Comparison of ENCODE assay signal across 11 cellular contexts in genomic region chr19:46299695-46300094, GRCh38. TPM values are rescaled to one million over a fixed set of nuclear protein-coding genes. Genes with fewer than 3 reads are reported as not detected.
A peak's percentile ranks its signal among the peaks of the same experiment; 100 is the strongest.
DNase-seq lines count a peak whose midpoint lies in the region; ATAC-seq and TF ChIP-seq lines count a peak whose summit lies in the region.
"Had no signal": no experiment of that assay in that cellular context is flagged by ENCODE, and none has a peak within 500 bp of the region (broad histone marks: within the 10 kb centered on the region; RNA-seq: fewer than 3 reads in every experiment).

No MANE protein-coding gene starts in this region.

- no peak for ATAC-seq in body of pancreas
- no peak for ATAC-seq in gastrocnemius medialis
- ATAC-seq in HG03108 (IDR thresholded peaks at IDR 0.05; ENCODE audit: unreplicated experiment), result no peak
- ATAC-seq: activated CD8-positive, alpha-beta memory T cell treated with anti-CD3 and anti-CD28 coated beads, Interleukin-2, amount 10 ng/mL, durations not matched to agents 7 days and 5 days had no signal

- intact Hi-C loops in body of pancreas (cut with DNase I), result no loop called here
- intact Hi-C loops in gastrocnemius medialis (cut with DNase I; ENCODE audit: low total_unique reads), result loop anchor here (2.0 kb wide), 1 partner anchor 47 kb away; the partner anchor contains the start of gene PPP5C

- peaks cover 56% of the 10 kb centered on the region for H3K4me1 ChIP-seq in body of pancreas
- peaks cover 14 to 17% of the 10 kb centered on the region in 2 donors for H3K4me1 ChIP-seq in gastrocnemius medialis

- no peaks in the 10 kb centered on the region for H3K36me3 ChIP-seq in body of pancreas (replicated peaks in 1 of 2; ENCODE audit: insufficient read depth in 1 of 2, low read depth in 2 of 2)
- H3K36me3 ChIP-seq in gastrocnemius medialis, result no peaks in the 10 kb centered on the region
- H3K36me3 ChIP-seq: BLaER1 treated with 17β-estradiol and CSF1 and Interleukin-3, amounts not matched to agents 10 nM and 100 nM had no signal

- H3K27ac ChIP-seq in body of pancreas, result peak overlapping the region; percentile 70 to 90 (median 84)
- H3K27ac ChIP-seq in gastrocnemius medialis, result peak overlapping the region; percentile 77 to 89 (median 84)
- H3K27ac ChIP-seq: BLaER1 treated with 17β-estradiol and CSF1 and Interleukin-3, amounts not matched to agents 10 nM and 100 nM had no signal

- H3K4me3 ChIP-seq in body of pancreas (no peak overlapping the region), gastrocnemius medialis (peak overlapping the region; percentile 54 to 63 (median 60))
- H3K4me3 ChIP-seq: BLaER1 treated with 17β-estradiol and CSF1 and Interleukin-3, amounts not matched to agents 10 nM and 100 nM had no signal

- H3K27me3 ChIP-seq in body of pancreas, result no peaks in the 10 kb centered on the region
- peaks cover 8 to 22% (median 21%) of the 10 kb centered on the region in 3 donors for H3K27me3 ChIP-seq in gastrocnemius medialis
- H3K27me3 ChIP-seq: BLaER1 treated with 17β-estradiol and CSF1 and Interleukin-3, amounts not matched to agents 10 nM and 100 nM had no signal

- no peak for TF ChIP-seq CTCF in body of pancreas (IDR thresholded peaks at IDR 0.05)
- TF ChIP-seq CTCF in gastrocnemius medialis (IDR thresholded peaks at IDR 0.05 in 4 of 5, conservative IDR thresholded peaks at IDR 0.05 in 1 of 5), result no peak

- 46 to 57% methylated on average over 7 of the region's 7 CpGs for WGBS in body of pancreas, 2 donors

- no peaks in the 10 kb centered on the region for H3K9me3 ChIP-seq in body of pancreas
- H3K9me3 ChIP-seq in gastrocnemius medialis, result no peaks in the 10 kb centered on the region

- DNase-seq in ACHN (peak; percentile 13), body of pancreas (no peak), iris pigment epithelial cell (ENCODE audit: low read depth) (peak; percentile 21), gastrocnemius medialis (no peak), DMS53 (lab: John Stamatoyannopoulos, UW) (no peak), A172 (ENCODE audit: low spot score) (no peak)
- no peak for DNase-seq in NK-92 treated with Interleukin-12 subunit alpha and Interleukin-12 subunit beta, amount 100 ng/mL, for 24 hours (lab: John Stamatoyannopoulos, UW)
- DNase-seq: activated CD8-positive, alpha-beta memory T cell treated with anti-CD3 and anti-CD28 coated beads, Interleukin-2, amount 10 ng/mL, durations not matched to agents 7 days and 5 days; GOT3 had no signal

- in situ Hi-C loops in ACHN (cut with HindIII; ENCODE audit: low pct_ligation_motif_present, low pct_unique_long_range_greater_than_20kb, low sequenced_read_pairs), result no loop called here
- in situ Hi-C loops in gastrocnemius medialis (cut with MboI; ENCODE audit: low sequenced_read_pairs in 4 of 4), result loop anchor here in 1 of 4 donors (25.0 kb wide), 1 partner anchor 188 kb away; the partner anchor contains the start of gene PNMA8B

- no peak for TF ChIP-seq POLR2A in body of pancreas (IDR thresholded peaks at IDR 0.05)
- no peak for TF ChIP-seq POLR2A in gastrocnemius medialis (IDR thresholded peaks at IDR 0.05)

RNA-seq across cellular contexts. Expression of gene HIF3A, which starts 2.9 kb away (rescaled TPM):
- total RNA-seq in body of pancreas (10 to 100 TPM; 24.4 to 63.3 TPM), gastrocnemius medialis (10 to 100 TPM in 3 of 4 donors, 1 to 10 TPM in 1; 5.9 to 29.2 (median 13.9) TPM)
- not detected in 2 replicates for total RNA-seq in A172 (2014; rRNA removed; shearing (Covaris generic))
- total RNA-seq: activated CD8-positive, alpha-beta memory T cell treated with anti-CD3 and anti-CD28 coated beads, Interleukin-2, amount 10 ng/mL, durations not matched to agents 7 days and 5 days had no signal

RNA-seq across cellular contexts. Expression of gene PPP5C, which starts 47.2 kb away (rescaled TPM):
- 10 to 100 TPM; 31.1 to 77.5 TPM for total RNA-seq in body of pancreas
- 10 to 100 TPM; 47.4 to 74.9 (median 62.8) TPM for total RNA-seq in gastrocnemius medialis
- 40.4 and 53.1 TPM in 2 replicates for total RNA-seq in A172 (2014; rRNA removed; shearing (Covaris generic))

Comparison
In these comparisons a context has a peak if more than half of its experiments do, and no peak if none do; other contexts are left out.
1. DNase-seq: peak in ACHN (single experiment) and iris pigment epithelial cell (single experiment); none in body of pancreas (0 of 4), gastrocnemius medialis (0 of 2), NK-92 treated with Interleukin-12 subunit alpha and Interleukin-12 subunit beta, amount 100 ng/mL, for 24 hours (single experiment), DMS53 (single experiment) and A172 (single experiment).
2. H3K4me3 ChIP-seq: peak in gastrocnemius medialis (4 of 4); none in body of pancreas (0 of 2).